Comparison of ENCODE assay signal across 1 cellular context in the genomic region with DNA sequence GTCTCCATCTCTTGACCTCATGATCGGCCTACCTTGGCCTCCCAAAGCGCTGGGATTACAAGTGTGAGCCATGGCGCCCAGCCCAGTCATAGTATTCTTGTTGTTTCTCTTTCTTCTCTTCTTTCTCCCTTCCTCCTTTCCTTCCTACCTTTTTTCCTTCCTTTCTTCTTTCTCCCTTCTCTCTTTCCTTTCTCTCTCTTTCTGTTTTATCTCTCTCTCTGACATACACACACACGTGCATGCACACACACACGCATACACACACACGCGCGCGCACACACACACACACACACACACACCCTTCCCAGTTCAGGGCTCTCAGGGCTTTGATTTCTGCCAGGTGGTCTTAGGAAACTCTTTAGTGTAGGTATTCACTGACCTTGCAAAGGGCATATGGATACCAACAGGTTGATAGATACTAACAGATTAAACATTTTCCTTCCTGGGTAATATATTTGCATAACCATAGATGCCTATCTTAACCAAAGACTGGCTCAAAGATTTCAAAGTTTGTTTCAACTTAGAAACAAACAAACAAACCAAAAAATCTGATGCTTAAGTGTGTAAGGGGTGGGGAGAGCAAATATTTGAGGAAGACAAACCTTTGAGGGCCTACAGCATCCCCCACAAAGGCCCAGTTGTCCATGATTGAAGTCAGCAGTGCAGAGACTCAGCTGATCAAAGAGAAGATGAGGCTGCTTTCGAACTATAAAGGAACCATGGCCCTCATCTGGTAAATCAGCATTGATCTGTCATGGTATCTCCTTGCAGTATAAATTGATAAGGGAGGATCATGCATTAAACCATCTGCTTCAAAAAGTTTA.
TF ChIP-seq lines count a peak whose summit lies in the region.

No MANE protein-coding gene starts in this region.

TF ChIP-seq in HepG2, 621 proteins besides CTCF, POLR2A, EP300 and RAD21 (continued from another document and continues in another):
- TF ChIP-seq RARA (CRISPR knock-in tag; IDR thresholded peaks at IDR 0.05) (peak; percentile 90), ZBTB33 (CRISPR knock-in tag; IDR thresholded peaks at IDR 0.05) (peak; percentile 63; the same call in 1 of the 2 replicates), FOSL1 (CRISPR knock-in tag; IDR thresholded peaks at IDR 0.05; ENCODE audit: borderline replicate concordance) (no peak), ZBTB1 (CRISPR knock-in tag; IDR thresholded peaks at IDR 0.05; ENCODE audit: borderline replicate concordance) (no peak), SKI (IDR thresholded peaks at IDR 0.05; ENCODE audit: partially characterized antibody) (peak; percentile 76), HNF4A (CRISPR knock-in tag; IDR thresholded peaks at IDR 0.05) (peak; percentile 75), KAT7 (CRISPR knock-in tag; IDR thresholded peaks at IDR 0.05; ENCODE audit: borderline replicate concordance) (no peak), SMC3 (IDR thresholded peaks at IDR 0.05; ENCODE audit: low read length) (no peak), ZNF83 (CRISPR knock-in tag; IDR thresholded peaks at IDR 0.05; ENCODE audit: borderline replicate concordance) (no peak), FOXC1 (CRISPR knock-in tag; IDR thresholded peaks at IDR 0.05; ENCODE audit: borderline replicate concordance) (no peak; the same call in 1 of the 2 replicates), HOXD1 (CRISPR knock-in tag; IDR thresholded peaks at IDR 0.05) (no peak), ZNF513 (CRISPR knock-in tag; conservative IDR thresholded peaks at IDR 0.05) (no peak), CREM (IDR thresholded peaks at IDR 0.05) (peak; percentile 97), CREM (CRISPR knock-in tag; IDR thresholded peaks at IDR 0.05) (no peak), XBP1 (CRISPR knock-in tag; IDR thresholded peaks at IDR 0.05) (no peak), ISX (CRISPR knock-in tag; conservative IDR thresholded peaks at IDR 0.05) (no peak), ZFX (CRISPR knock-in tag; IDR thresholded peaks at IDR 0.05; ENCODE audit: low read depth) (peak; percentile 45; the same call in 1 of the 2 replicates), ZNF101 (CRISPR knock-in tag; IDR thresholded peaks at IDR 0.05; ENCODE audit: borderline replicate concordance, low read depth) (no peak), MBD4 (IDR thresholded peaks at IDR 0.05; ENCODE audit: borderline replicate concordance, low read length) (peak; percentile 95; the same call in 1 of the 2 replicates), SIX1 (CRISPR knock-in tag; IDR thresholded peaks at IDR 0.05; ENCODE audit: borderline replicate concordance) (peak; percentile 89), FOXM1 (CRISPR knock-in tag; IDR thresholded peaks at IDR 0.05) (no peak), YEATS4 (CRISPR knock-in tag; IDR thresholded peaks at IDR 0.05; ENCODE audit: borderline replicate concordance) (no peak), JUND (CRISPR knock-in tag; IDR thresholded peaks at IDR 0.05) (0 out of 2 replicates have a peak, but pooled peaks have one; percentile 41), ZFP82 (CRISPR knock-in tag; IDR thresholded peaks at IDR 0.05; ENCODE audit: borderline replicate concordance) (no peak), EZH2 (conservative IDR thresholded peaks at IDR 0.05; ENCODE audit: low read depth, low read length) (no peak), TP53 (CRISPR knock-in tag; conservative IDR thresholded peaks at IDR 0.05) (no peak), ZKSCAN1 (IDR thresholded peaks at IDR 0.05; ENCODE audit: low read length) (no peak), ZNF432 (CRISPR knock-in tag; IDR thresholded peaks at IDR 0.05; ENCODE audit: borderline replicate concordance) (no peak), SIN3B (IDR thresholded peaks at IDR 0.05; ENCODE audit: low read length) (no peak), ZBTB8A (CRISPR knock-in tag; IDR thresholded peaks at IDR 0.05; ENCODE audit: borderline replicate concordance, low read depth) (no peak; the same call in 1 of the 2 replicates), HMG20A (CRISPR knock-in tag; IDR thresholded peaks at IDR 0.05; ENCODE audit: borderline replicate concordance) (peak; percentile 84), ZNF468 (CRISPR knock-in tag; IDR thresholded peaks at IDR 0.05) (no peak), NFE2L2 (IDR thresholded peaks at IDR 0.05; ENCODE audit: low read length) (no peak), POGZ (CRISPR knock-in tag; IDR thresholded peaks at IDR 0.05) (peak; percentile 53; the same call in 1 of the 2 replicates), RFXAP (CRISPR knock-in tag; IDR thresholded peaks at IDR 0.05; ENCODE audit: borderline replicate concordance) (no peak), ZNF367 (CRISPR knock-in tag; IDR thresholded peaks at IDR 0.05; ENCODE audit: borderline replicate concordance) (no peak), U2AF2 (IDR thresholded peaks at IDR 0.05; ENCODE audit: low read depth, low read length) (no peak), ZNF30 (CRISPR knock-in tag; IDR thresholded peaks at IDR 0.05) (no peak), XRCC5 (optimal IDR thresholded peaks at IDR 0.05; ENCODE audit: low read length) (no peak), POLR2AphosphoS5 (IDR thresholded peaks at IDR 0.05; ENCODE audit: low read depth, low read length) (no peak)
- TF ChIP-seq, protein P1, sequence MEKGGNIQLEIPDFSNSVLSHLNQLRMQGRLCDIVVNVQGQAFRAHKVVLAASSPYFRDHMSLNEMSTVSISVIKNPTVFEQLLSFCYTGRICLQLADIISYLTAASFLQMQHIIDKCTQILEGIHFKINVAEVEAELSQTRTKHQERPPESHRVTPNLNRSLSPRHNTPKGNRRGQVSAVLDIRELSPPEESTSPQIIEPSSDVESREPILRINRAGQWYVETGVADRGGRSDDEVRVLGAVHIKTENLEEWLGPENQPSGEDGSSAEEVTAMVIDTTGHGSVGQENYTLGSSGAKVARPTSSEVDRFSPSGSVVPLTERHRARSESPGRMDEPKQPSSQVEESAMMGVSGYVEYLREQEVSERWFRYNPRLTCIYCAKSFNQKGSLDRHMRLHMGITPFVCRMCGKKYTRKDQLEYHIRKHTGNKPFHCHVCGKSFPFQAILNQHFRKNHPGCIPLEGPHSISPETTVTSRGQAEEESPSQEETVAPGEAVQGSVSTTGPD (CRISPR knock-in tag; IDR thresholded peaks at IDR 0.05) = peak; percentile 96
- TF ChIP-seq, protein P2, sequence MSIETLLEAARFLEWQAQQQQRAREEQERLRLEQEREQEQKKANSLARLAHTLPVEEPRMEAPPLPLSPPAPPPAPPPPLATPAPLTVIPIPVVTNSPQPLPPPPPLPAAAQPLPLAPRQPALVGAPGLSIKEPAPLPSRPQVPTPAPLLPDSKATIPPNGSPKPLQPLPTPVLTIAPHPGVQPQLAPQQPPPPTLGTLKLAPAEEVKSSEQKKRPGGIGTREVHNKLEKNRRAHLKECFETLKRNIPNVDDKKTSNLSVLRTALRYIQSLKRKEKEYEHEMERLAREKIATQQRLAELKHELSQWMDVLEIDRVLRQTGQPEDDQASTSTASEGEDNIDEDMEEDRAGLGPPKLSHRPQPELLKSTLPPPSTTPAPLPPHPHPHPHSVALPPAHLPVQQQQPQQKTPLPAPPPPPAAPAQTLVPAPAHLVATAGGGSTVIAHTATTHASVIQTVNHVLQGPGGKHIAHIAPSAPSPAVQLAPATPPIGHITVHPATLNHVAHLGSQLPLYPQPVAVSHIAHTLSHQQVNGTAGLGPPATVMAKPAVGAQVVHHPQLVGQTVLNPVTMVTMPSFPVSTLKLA (IDR thresholded peaks at IDR 0.05) = no peak; the same call in 1 of the 2 replicates
- TF ChIP-seq, protein P3, sequence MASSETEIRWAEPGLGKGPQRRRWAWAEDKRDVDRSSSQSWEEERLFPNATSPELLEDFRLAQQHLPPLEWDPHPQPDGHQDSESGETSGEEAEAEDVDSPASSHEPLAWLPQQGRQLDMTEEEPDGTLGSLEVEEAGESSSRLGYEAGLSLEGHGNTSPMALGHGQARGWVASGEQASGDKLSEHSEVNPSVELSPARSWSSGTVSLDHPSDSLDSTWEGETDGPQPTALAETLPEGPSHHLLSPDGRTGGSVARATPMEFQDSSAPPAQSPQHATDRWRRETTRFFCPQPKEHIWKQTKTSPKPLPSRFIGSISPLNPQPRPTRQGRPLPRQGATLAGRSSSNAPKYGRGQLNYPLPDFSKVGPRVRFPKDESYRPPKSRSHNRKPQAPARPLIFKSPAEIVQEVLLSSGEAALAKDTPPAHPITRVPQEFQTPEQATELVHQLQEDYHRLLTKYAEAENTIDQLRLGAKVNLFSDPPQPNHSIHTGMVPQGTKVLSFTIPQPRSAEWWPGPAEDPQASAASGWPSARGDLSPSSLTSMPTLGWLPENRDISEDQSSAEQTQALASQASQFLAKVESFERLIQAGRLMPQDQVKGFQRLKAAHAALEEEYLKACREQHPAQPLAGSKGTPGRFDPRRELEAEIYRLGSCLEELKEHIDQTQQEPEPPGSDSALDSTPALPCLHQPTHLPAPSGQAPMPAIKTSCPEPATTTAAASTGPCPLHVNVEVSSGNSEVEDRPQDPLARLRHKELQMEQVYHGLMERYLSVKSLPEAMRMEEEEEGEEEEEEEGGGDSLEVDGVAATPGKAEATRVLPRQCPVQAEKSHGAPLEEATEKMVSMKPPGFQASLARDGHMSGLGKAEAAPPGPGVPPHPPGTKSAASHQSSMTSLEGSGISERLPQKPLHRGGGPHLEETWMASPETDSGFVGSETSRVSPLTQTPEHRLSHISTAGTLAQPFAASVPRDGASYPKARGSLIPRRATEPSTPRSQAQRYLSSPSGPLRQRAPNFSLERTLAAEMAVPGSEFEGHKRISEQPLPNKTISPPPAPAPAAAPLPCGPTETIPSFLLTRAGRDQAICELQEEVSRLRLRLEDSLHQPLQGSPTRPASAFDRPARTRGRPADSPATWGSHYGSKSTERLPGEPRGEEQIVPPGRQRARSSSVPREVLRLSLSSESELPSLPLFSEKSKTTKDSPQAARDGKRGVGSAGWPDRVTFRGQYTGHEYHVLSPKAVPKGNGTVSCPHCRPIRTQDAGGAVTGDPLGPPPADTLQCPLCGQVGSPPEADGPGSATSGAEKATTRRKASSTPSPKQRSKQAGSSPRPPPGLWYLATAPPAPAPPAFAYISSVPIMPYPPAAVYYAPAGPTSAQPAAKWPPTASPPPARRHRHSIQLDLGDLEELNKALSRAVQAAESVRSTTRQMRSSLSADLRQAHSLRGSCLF (CRISPR knock-in tag; IDR thresholded peaks at IDR 0.05; ENCODE audit: borderline replicate concordance) = no peak
- TF ChIP-seq, protein P4, sequence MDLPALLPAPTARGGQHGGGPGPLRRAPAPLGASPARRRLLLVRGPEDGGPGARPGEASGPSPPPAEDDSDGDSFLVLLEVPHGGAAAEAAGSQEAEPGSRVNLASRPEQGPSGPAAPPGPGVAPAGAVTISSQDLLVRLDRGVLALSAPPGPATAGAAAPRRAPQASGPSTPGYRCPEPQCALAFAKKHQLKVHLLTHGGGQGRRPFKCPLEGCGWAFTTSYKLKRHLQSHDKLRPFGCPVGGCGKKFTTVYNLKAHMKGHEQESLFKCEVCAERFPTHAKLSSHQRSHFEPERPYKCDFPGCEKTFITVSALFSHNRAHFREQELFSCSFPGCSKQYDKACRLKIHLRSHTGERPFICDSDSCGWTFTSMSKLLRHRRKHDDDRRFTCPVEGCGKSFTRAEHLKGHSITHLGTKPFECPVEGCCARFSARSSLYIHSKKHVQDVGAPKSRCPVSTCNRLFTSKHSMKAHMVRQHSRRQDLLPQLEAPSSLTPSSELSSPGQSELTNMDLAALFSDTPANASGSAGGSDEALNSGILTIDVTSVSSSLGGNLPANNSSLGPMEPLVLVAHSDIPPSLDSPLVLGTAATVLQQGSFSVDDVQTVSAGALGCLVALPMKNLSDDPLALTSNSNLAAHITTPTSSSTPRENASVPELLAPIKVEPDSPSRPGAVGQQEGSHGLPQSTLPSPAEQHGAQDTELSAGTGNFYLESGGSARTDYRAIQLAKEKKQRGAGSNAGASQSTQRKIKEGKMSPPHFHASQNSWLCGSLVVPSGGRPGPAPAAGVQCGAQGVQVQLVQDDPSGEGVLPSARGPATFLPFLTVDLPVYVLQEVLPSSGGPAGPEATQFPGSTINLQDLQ (CRISPR knock-in tag; IDR thresholded peaks at IDR 0.05) = no peak
- TF ChIP-seq, protein P5, sequence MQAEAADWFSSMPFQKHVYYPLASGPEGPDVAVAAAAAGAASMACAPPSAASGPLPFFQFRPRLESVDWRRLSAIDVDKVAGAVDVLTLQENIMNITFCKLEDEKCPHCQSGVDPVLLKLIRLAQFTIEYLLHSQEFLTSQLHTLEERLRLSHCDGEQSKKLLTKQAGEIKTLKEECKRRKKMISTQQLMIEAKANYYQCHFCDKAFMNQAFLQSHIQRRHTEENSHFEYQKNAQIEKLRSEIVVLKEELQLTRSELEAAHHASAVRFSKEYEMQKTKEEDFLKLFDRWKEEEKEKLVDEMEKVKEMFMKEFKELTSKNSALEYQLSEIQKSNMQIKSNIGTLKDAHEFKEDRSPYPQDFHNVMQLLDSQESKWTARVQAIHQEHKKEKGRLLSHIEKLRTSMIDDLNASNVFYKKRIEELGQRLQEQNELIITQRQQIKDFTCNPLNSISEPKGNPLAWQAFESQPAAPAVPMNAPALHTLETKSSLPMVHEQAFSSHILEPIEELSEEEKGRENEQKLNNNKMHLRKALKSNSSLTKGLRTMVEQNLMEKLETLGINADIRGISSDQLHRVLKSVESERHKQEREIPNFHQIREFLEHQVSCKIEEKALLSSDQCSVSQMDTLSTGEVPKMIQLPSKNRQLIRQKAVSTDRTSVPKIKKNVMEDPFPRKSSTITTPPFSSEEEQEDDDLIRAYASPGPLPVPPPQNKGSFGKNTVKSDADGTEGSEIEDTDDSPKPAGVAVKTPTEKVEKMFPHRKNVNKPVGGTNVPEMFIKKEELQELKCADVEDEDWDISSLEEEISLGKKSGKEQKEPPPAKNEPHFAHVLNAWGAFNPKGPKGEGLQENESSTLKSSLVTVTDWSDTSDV (CRISPR knock-in tag; IDR thresholded peaks at IDR 0.05) = no peak
